8 cellular contexts compared by ENCODE assay signal in genomic region chr18:37566479-37567060, GRCh38. TPM values are rescaled to one million over a fixed set of nuclear protein-coding genes. Genes with fewer than 3 reads are reported as not detected.
DNase-seq lines count a peak whose midpoint lies in the region; TF ChIP-seq lines count a peak whose summit lies in the region.

No MANE protein-coding gene starts in this region.

- peak overlapping the region; percentile 20 for H3K4me3 Mint-ChIP-seq in activated CD4-positive, alpha-beta T cell treated with anti-CD3 and anti-CD28 coated beads, Interleukin-2, amount 10 ng/mL, durations not matched to agents 7 days and 5 days

- no peaks in the 10 kb centered on the region for H3K9me3 Mint-ChIP-seq in activated CD4-positive, alpha-beta T cell treated with anti-CD3 and anti-CD28 coated beads, Interleukin-2, amount 10 ng/mL, durations not matched to agents 7 days and 5 days

- peaks cover 0 to 85% of the 10 kb centered on the region in 2 donors for H3K27me3 ChIP-seq in tibial artery

- intact Hi-C loops in tibial artery (cut with DNase I; ENCODE audit: low total_unique reads) = no loop called here

- CTCF ChIA-PET in activated CD4-positive, alpha-beta T cell treated with anti-CD3 and anti-CD28 coated beads, Interleukin-2, amount 10 ng/mL, durations not matched to agents 7 days and 5 days (lab: Charles Lee) = no interaction called here

- peaks cover 69% of the 10 kb centered on the region for H3K27me3 Mint-ChIP-seq in activated CD4-positive, alpha-beta T cell treated with anti-CD3 and anti-CD28 coated beads, Interleukin-2, amount 10 ng/mL, durations not matched to agents 7 days and 5 days

- H3K9me3 ChIP-seq in tibial artery = no peaks in the 10 kb centered on the region

- H3K27ac Mint-ChIP-seq in activated CD4-positive, alpha-beta T cell treated with anti-CD3 and anti-CD28 coated beads, Interleukin-2, amount 10 ng/mL, durations not matched to agents 7 days and 5 days = no peak overlapping the region

- in situ Hi-C loops in astrocyte of the cerebellum (cut with HindIII; ENCODE audit: low sequenced_read_pairs) = no loop called here

- DNase-seq in activated CD4-positive, alpha-beta T cell treated with anti-CD3 and anti-CD28 coated beads, Interleukin-2, amount 10 ng/mL, durations not matched to agents 7 days and 5 days = no peak
- DNase-seq in activated CD4-positive, alpha-beta T cell treated with anti-CD3 and anti-CD28 coated beads for 48 hours = no peak
- DNase-seq in astrocyte of the cerebellum (ENCODE audit: low read depth) = no peak
- peak; percentile 46 for DNase-seq in left kidney (ENCODE audit: low read depth, low spot score)
- DNase-seq in tibial artery = no peak
- DNase-seq in HuH-7 (ENCODE audit: low spot score) = no peak
- no peak for DNase-seq in SKM-1 (lab: John Stamatoyannopoulos, UW; ENCODE audit: unreplicated experiment)
- no peak for DNase-seq in NK-92 (lab: John Stamatoyannopoulos, UW; ENCODE audit: unreplicated experiment)

- no peaks in the 10 kb centered on the region for H3K36me3 ChIP-seq in tibial artery

- H3K4me1 Mint-ChIP-seq in activated CD4-positive, alpha-beta T cell treated with anti-CD3 and anti-CD28 coated beads, Interleukin-2, amount 10 ng/mL, durations not matched to agents 7 days and 5 days = peaks cover 12% of the 10 kb centered on the region

- H3K4me1 ChIP-seq in tibial artery = peaks cover 0 to 28% (median 21%) of the 10 kb centered on the region in 4 donors

- TF ChIP-seq CTCF in astrocyte of the cerebellum (IDR thresholded peaks at IDR 0.05; ENCODE audit: low read depth, low read length, missing control alignments) = no peak
- no peak for TF ChIP-seq CTCF in tibial artery (IDR thresholded peaks at IDR 0.05)

- POLR2A ChIA-PET in activated CD4-positive, alpha-beta T cell treated with anti-CD3 and anti-CD28 coated beads, Interleukin-2, amount 10 ng/mL, durations not matched to agents 7 days and 5 days (lab: Charles Lee) = no interaction called here

- H3K27ac ChIP-seq in tibial artery = no peak overlapping the region

- H3K4me3 ChIP-seq in astrocyte of the cerebellum (ENCODE audit: low read depth, low read length) = peak overlapping the region; percentile 36
- peak overlapping the region; percentile 51 to 68 for H3K4me3 ChIP-seq in tibial artery

- no peaks in the 10 kb centered on the region for H3K36me3 Mint-ChIP-seq in activated CD4-positive, alpha-beta T cell treated with anti-CD3 and anti-CD28 coated beads, Interleukin-2, amount 10 ng/mL, durations not matched to agents 7 days and 5 days (ENCODE audit: low read depth)

RNA-seq across cellular contexts. Expression of gene CELF4, which starts 1.0 kb away (rescaled TPM):
- total RNA-seq in activated CD4-positive, alpha-beta T cell treated with anti-CD3 and anti-CD28 coated beads, Interleukin-2, amount 10 ng/mL, durations not matched to agents 7 days and 5 days = not detected
